Comparison of ENCODE assay signal across 2 cellular contexts in the genomic region with DNA sequence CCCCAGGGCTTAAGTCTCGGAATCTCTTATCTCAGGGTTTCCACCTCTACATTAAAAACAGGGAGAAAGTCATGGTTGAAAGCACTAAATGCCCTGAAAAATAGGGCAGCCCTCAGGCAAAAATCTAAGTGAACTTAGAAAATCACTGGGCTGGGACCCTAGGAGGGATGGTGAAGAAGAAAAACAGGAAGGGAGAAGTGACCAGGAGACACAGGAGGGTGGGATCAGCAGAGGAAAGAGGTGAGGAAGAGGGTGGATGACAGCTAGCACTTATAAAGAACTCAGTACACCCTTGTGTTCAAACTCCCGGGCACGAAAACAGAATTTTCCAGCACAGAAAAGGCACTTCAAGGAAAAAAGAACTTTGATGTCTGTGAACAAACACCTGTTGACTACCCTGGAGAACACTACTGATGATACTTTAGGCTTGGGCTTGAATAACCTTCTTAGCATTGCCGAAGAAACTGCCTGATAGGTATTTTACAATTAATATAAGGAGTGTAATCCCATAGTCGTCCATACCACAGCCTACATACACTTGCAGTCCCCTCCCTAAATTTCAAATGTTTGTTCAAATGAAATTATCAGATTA.
TF ChIP-seq lines count a peak whose summit lies in the region.

No MANE protein-coding gene starts in this region.

TF ChIP-seq in SK-N-SH, 30 proteins besides CTCF, POLR2A, EP300 and RAD21 (continued from another document):
- no peak for TF ChIP-seq SMC3 (IDR thresholded peaks at IDR 0.05; ENCODE audit: low read depth, low read length)
- TF ChIP-seq, protein P1, sequence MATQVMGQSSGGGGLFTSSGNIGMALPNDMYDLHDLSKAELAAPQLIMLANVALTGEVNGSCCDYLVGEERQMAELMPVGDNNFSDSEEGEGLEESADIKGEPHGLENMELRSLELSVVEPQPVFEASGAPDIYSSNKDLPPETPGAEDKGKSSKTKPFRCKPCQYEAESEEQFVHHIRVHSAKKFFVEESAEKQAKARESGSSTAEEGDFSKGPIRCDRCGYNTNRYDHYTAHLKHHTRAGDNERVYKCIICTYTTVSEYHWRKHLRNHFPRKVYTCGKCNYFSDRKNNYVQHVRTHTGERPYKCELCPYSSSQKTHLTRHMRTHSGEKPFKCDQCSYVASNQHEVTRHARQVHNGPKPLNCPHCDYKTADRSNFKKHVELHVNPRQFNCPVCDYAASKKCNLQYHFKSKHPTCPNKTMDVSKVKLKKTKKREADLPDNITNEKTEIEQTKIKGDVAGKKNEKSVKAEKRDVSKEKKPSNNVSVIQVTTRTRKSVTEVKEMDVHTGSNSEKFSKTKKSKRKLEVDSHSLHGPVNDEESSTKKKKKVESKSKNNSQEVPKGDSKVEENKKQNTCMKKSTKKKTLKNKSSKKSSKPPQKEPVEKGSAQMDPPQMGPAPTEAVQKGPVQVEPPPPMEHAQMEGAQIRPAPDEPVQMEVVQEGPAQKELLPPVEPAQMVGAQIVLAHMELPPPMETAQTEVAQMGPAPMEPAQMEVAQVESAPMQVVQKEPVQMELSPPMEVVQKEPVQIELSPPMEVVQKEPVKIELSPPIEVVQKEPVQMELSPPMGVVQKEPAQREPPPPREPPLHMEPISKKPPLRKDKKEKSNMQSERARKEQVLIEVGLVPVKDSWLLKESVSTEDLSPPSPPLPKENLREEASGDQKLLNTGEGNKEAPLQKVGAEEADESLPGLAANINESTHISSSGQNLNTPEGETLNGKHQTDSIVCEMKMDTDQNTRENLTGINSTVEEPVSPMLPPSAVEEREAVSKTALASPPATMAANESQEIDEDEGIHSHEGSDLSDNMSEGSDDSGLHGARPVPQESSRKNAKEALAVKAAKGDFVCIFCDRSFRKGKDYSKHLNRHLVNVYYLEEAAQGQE (IDR thresholded peaks at IDR 0.05; ENCODE audit: low read depth, low read length), result no peak
- no peak for TF ChIP-seq TAF1 (IDR thresholded peaks at IDR 0.05; ENCODE audit: borderline replicate concordance, low read depth, low read length)
- TF ChIP-seq, protein P2, sequence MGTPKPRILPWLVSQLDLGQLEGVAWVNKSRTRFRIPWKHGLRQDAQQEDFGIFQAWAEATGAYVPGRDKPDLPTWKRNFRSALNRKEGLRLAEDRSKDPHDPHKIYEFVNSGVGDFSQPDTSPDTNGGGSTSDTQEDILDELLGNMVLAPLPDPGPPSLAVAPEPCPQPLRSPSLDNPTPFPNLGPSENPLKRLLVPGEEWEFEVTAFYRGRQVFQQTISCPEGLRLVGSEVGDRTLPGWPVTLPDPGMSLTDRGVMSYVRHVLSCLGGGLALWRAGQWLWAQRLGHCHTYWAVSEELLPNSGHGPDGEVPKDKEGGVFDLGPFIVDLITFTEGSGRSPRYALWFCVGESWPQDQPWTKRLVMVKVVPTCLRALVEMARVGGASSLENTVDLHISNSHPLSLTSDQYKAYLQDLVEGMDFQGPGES (IDR thresholded peaks at IDR 0.05; ENCODE audit: low read depth, low read length), result no peak
- TF ChIP-seq, protein P3, sequence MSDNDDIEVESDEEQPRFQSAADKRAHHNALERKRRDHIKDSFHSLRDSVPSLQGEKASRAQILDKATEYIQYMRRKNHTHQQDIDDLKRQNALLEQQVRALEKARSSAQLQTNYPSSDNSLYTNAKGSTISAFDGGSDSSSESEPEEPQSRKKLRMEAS (IDR thresholded peaks at IDR 0.05; ENCODE audit: low read depth), result no peak
- TF ChIP-seq, protein P4, sequence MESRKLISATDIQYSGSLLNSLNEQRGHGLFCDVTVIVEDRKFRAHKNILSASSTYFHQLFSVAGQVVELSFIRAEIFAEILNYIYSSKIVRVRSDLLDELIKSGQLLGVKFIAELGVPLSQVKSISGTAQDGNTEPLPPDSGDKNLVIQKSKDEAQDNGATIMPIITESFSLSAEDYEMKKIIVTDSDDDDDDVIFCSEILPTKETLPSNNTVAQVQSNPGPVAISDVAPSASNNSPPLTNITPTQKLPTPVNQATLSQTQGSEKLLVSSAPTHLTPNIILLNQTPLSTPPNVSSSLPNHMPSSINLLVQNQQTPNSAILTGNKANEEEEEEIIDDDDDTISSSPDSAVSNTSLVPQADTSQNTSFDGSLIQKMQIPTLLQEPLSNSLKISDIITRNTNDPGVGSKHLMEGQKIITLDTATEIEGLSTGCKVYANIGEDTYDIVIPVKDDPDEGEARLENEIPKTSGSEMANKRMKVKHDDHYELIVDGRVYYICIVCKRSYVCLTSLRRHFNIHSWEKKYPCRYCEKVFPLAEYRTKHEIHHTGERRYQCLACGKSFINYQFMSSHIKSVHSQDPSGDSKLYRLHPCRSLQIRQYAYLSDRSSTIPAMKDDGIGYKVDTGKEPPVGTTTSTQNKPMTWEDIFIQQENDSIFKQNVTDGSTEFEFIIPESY (IDR thresholded peaks at IDR 0.05; ENCODE audit: borderline replicate concordance, low read depth), result no peak
- TF ChIP-seq RFX5 (IDR thresholded peaks at IDR 0.05; ENCODE audit: low read length), result no peak
- TF ChIP-seq EZH2phosphoT487 (IDR thresholded peaks at IDR 0.05; ENCODE audit: borderline replicate concordance, low read depth), result no peak

TF ChIP-seq in SK-N-SH treated with all-trans-retinoic acid at 6 μM for 48 hours, 23 proteins besides CTCF, POLR2A, EP300 and RAD21:
- TF ChIP-seq, protein P5, sequence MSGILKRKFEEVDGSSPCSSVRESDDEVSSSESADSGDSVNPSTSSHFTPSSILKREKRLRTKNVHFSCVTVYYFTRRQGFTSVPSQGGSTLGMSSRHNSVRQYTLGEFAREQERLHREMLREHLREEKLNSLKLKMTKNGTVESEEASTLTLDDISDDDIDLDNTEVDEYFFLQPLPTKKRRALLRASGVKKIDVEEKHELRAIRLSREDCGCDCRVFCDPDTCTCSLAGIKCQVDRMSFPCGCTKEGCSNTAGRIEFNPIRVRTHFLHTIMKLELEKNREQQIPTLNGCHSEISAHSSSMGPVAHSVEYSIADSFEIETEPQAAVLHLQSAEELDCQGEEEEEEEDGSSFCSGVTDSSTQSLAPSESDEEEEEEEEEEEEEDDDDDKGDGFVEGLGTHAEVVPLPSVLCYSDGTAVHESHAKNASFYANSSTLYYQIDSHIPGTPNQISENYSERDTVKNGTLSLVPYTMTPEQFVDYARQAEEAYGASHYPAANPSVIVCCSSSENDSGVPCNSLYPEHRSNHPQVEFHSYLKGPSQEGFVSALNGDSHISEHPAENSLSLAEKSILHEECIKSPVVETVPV (CRISPR knock-in tag; IDR thresholded peaks at IDR 0.05), result no peak
- TF ChIP-seq, protein P6, sequence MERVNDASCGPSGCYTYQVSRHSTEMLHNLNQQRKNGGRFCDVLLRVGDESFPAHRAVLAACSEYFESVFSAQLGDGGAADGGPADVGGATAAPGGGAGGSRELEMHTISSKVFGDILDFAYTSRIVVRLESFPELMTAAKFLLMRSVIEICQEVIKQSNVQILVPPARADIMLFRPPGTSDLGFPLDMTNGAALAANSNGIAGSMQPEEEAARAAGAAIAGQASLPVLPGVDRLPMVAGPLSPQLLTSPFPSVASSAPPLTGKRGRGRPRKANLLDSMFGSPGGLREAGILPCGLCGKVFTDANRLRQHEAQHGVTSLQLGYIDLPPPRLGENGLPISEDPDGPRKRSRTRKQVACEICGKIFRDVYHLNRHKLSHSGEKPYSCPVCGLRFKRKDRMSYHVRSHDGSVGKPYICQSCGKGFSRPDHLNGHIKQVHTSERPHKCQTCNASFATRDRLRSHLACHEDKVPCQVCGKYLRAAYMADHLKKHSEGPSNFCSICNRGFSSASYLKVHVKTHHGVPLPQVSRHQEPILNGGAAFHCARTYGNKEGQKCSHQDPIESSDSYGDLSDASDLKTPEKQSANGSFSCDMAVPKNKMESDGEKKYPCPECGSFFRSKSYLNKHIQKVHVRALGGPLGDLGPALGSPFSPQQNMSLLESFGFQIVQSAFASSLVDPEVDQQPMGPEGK (CRISPR knock-in tag; IDR thresholded peaks at IDR 0.05; ENCODE audit: borderline replicate concordance), result no peak
- TF ChIP-seq TCF4 (CRISPR knock-in tag; IDR thresholded peaks at IDR 0.05; ENCODE audit: borderline replicate concordance), result no peak
- no peak for TF ChIP-seq GLIS3 (CRISPR knock-in tag; IDR thresholded peaks at IDR 0.05)
- TF ChIP-seq ESRRG (CRISPR knock-in tag; IDR thresholded peaks at IDR 0.05), result no peak
- no peak for TF ChIP-seq CSDC2 (CRISPR knock-in tag; IDR thresholded peaks at IDR 0.05)
- TF ChIP-seq, protein P7, sequence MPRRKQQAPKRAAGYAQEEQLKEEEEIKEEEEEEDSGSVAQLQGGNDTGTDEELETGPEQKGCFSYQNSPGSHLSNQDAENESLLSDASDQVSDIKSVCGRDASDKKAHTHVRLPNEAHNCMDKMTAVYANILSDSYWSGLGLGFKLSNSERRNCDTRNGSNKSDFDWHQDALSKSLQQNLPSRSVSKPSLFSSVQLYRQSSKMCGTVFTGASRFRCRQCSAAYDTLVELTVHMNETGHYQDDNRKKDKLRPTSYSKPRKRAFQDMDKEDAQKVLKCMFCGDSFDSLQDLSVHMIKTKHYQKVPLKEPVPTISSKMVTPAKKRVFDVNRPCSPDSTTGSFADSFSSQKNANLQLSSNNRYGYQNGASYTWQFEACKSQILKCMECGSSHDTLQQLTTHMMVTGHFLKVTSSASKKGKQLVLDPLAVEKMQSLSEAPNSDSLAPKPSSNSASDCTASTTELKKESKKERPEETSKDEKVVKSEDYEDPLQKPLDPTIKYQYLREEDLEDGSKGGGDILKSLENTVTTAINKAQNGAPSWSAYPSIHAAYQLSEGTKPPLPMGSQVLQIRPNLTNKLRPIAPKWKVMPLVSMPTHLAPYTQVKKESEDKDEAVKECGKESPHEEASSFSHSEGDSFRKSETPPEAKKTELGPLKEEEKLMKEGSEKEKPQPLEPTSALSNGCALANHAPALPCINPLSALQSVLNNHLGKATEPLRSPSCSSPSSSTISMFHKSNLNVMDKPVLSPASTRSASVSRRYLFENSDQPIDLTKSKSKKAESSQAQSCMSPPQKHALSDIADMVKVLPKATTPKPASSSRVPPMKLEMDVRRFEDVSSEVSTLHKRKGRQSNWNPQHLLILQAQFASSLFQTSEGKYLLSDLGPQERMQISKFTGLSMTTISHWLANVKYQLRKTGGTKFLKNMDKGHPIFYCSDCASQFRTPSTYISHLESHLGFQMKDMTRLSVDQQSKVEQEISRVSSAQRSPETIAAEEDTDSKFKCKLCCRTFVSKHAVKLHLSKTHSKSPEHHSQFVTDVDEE (CRISPR knock-in tag; IDR thresholded peaks at IDR 0.05), result no peak
- TF ChIP-seq ZFP30 (CRISPR knock-in tag; IDR thresholded peaks at IDR 0.05), result no peak
- no peak for TF ChIP-seq OSR1 (CRISPR knock-in tag; IDR thresholded peaks at IDR 0.05)
- no peak for TF ChIP-seq ARNTL (CRISPR knock-in tag; IDR thresholded peaks at IDR 0.05; ENCODE audit: borderline replicate concordance, low read depth)
- no peak for TF ChIP-seq BACH2 (CRISPR knock-in tag; IDR thresholded peaks at IDR 0.05; ENCODE audit: borderline replicate concordance)
- TF ChIP-seq PPARA (CRISPR knock-in tag; IDR thresholded peaks at IDR 0.05; ENCODE audit: borderline replicate concordance), result no peak
- TF ChIP-seq, protein P8, sequence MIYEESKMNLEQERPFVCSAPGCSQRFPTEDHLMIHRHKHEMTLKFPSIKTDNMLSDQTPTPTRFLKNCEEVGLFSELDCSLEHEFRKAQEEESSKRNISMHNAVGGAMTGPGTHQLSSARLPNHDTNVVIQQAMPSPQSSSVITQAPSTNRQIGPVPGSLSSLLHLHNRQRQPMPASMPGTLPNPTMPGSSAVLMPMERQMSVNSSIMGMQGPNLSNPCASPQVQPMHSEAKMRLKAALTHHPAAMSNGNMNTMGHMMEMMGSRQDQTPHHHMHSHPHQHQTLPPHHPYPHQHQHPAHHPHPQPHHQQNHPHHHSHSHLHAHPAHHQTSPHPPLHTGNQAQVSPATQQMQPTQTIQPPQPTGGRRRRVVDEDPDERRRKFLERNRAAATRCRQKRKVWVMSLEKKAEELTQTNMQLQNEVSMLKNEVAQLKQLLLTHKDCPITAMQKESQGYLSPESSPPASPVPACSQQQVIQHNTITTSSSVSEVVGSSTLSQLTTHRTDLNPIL (CRISPR knock-in tag; IDR thresholded peaks at IDR 0.05; ENCODE audit: low read depth), result no peak
- no peak for TF ChIP-seq ZFP3 (CRISPR knock-in tag; IDR thresholded peaks at IDR 0.05)
- no peak for TF ChIP-seq ZC3H10 (CRISPR knock-in tag; IDR thresholded peaks at IDR 0.05)
- TF ChIP-seq ZNF8 (CRISPR knock-in tag; IDR thresholded peaks at IDR 0.05), result no peak
- no peak for TF ChIP-seq TOX (CRISPR knock-in tag; IDR thresholded peaks at IDR 0.05; ENCODE audit: borderline replicate concordance)
- TF ChIP-seq, protein P9, sequence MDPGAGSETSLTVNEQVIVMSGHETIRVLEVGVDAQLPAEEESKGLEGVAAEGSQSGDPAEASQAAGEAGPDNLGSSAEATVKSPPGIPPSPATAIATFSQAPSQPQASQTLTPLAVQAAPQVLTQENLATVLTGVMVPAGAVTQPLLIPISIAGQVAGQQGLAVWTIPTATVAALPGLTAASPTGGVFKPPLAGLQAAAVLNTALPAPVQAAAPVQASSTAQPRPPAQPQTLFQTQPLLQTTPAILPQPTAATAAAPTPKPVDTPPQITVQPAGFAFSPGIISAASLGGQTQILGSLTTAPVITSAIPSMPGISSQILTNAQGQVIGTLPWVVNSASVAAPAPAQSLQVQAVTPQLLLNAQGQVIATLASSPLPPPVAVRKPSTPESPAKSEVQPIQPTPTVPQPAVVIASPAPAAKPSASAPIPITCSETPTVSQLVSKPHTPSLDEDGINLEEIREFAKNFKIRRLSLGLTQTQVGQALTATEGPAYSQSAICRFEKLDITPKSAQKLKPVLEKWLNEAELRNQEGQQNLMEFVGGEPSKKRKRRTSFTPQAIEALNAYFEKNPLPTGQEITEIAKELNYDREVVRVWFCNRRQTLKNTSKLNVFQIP (CRISPR knock-in tag; IDR thresholded peaks at IDR 0.05; ENCODE audit: borderline replicate concordance, low read depth), result no peak
- no peak for TF ChIP-seq ISL1 (CRISPR knock-in tag; IDR thresholded peaks at IDR 0.05)
- no peak for TF ChIP-seq SNAI2 (CRISPR knock-in tag; IDR thresholded peaks at IDR 0.05)
